ENCODE assay signal across 9 cellular contexts in the genomic region with DNA sequence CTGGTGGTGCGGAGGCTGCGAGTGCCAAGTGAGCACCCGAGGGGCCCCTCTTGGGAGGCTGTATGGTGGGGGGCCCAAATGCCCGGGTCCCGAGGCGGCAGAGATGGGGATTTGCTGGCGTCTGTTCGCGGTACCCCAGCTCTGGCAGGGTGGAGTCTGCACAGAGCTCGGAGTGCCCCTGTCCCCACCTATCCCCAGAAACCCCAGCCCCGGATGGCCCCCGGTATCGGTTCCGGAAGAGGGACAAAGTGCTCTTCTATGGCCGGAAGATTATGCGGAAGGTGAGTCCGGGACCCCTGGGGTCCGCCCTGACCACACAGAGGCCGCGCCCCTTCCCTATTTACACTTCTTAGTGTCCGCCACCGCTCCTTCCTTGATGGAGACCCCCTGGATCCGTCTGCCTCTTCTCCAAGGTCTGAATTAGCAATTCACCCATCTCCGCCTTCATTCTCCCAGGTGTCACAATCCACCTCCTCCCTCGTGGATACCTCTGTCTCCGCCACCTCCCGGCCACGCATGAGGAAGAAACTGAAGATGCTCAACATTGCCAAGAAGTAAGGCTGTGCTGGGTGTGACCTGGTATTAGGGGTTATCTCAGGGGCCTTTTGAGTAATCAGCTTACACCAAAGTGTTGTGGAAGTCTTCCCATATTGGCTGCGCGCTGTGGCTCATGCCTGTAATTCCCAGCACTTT. TPM values are rescaled to one million over a fixed set of nuclear protein-coding genes. Genes with fewer than 3 reads are reported as not detected.
A peak's percentile ranks its signal among the peaks of the same experiment; 100 is the strongest.
DNase-seq lines count a peak whose midpoint lies in the region; ATAC-seq, FAIRE-seq and TF ChIP-seq lines count a peak whose summit lies in the region.
"Had no signal": no experiment of that assay in that cellular context is flagged by ENCODE, and none has a peak within 500 bp of the region (broad histone marks: within the 10 kb centered on the region; RNA-seq: fewer than 3 reads in every experiment).

No MANE protein-coding gene starts in this region.

- H3K4me3 ChIP-seq in HUES6 (ENCODE audit: low read depth, low read length) (peak overlapping the region; percentile 98), mucosa of descending colon (peak overlapping the region; percentile 73)

- H3K9ac ChIP-seq in HUES6 (ENCODE audit: low read length), result peak overlapping the region; percentile 77

- TSS peak; percentile 20 for BruUV-seq in Calu3 (replicated peaks; lab: Mats Ljungman, UMichigan)

- H3K27ac Mint-ChIP-seq in Calu3 (ENCODE audit: unreplicated experiment), result peak overlapping the region; percentile 66

- no peaks in the 10 kb centered on the region for H3K9me3 ChIP-seq in HUES6 (ENCODE audit: control insufficient read depth, insufficient read depth, low read depth, low read length)
- no peaks in the 10 kb centered on the region for H3K9me3 ChIP-seq in mucosa of descending colon

- no peak for FAIRE-seq in GM19239 (lab: Jason Lieb, UNC)

- peak overlapping the region; percentile 85 for H3K4me3 Mint-ChIP-seq in Calu3 (ENCODE audit: low read depth, unreplicated experiment)

- H3K27me3 Mint-ChIP-seq in Calu3 (ENCODE audit: unreplicated experiment), result no peaks in the 10 kb centered on the region

- H3K9me3 Mint-ChIP-seq in Calu3 (ENCODE audit: low read depth, unreplicated experiment), result no peaks in the 10 kb centered on the region

- no peak for ATAC-seq in mucosa of descending colon

- H3K27me3 ChIP-seq in HUES6 (ENCODE audit: control insufficient read depth, insufficient read depth, low read length), result no peaks in the 10 kb centered on the region

- peaks cover 27% of the 10 kb centered on the region for H3K36me3 Mint-ChIP-seq in Calu3 (ENCODE audit: insufficient read depth, unreplicated experiment)

- H3K36me3 ChIP-seq in HUES6 (ENCODE audit: control insufficient read depth, insufficient read depth, low read length), result peaks cover 24% of the 10 kb centered on the region
- H3K36me3 ChIP-seq in mucosa of descending colon (ENCODE audit: low read depth), result no peaks in the 10 kb centered on the region

- H3K27ac ChIP-seq in HUES6 (ENCODE audit: low read depth, low read length) (0 out of 2 replicates have a peak overlapping the region, but pooled peaks have one; percentile 20), caudate nucleus (ENCODE audit: low read depth, low read length) (peak overlapping the region; percentile 97)

- H3K4me1 ChIP-seq in HUES6 (ENCODE audit: control insufficient read depth, insufficient read depth, low read length), result no peaks in the 10 kb centered on the region
- H3K4me1 ChIP-seq in mucosa of descending colon (ENCODE audit: low read depth), result peaks cover 6% of the 10 kb centered on the region

- TF ChIP-seq CTCF in Calu3 (IDR thresholded peaks at IDR 0.05; ENCODE audit: unreplicated experiment) (no peak), mucosa of descending colon (IDR thresholded peaks at IDR 0.05) (no peak)

- intact Hi-C loops in Calu3 (cut with micrococcal nuclease; ENCODE audit: unreplicated experiment), result no loop called here
- intact Hi-C loops in mucosa of descending colon (cut with DNase I, micrococcal nuclease), result no loop called here

- H3K4me1 Mint-ChIP-seq in Calu3 (ENCODE audit: low read depth, unreplicated experiment), result no peaks in the 10 kb centered on the region

- CTCF ChIA-PET in Calu3 (lab: Charles Lee), result no interaction called here

- no peak for DNase-seq in Calu3
- peak in 19 of 61 donors; percentile 4 to 49 (median 18) for DNase-seq in caudate nucleus (lab: John Stamatoyannopoulos, UW)
- DNase-seq in mucosa of descending colon, result peak in 1 of 3 donors; percentile 35
- DNase-seq in KG1 (lab: John Stamatoyannopoulos, UW), result no peak
- no peak for DNase-seq in SHP77 (lab: John Stamatoyannopoulos, UW)
- DNase-seq in GM19239 (ENCODE audit: insufficient read length, low spot score), result no peak
- DNase-seq in DMS114 treated with DMSO at 0.1 percent for 48 hours (lab: John Stamatoyannopoulos, UW; ENCODE audit: unreplicated experiment), result no peak

RNA-seq across cellular contexts. Expression of a gene that starts 0.6 kb away (rescaled TPM):
- total RNA-seq in Calu3 (2022) (51.3 and 60.1 TPM in 2 replicates), mucosa of descending colon (100 to 1,000 TPM in 2 of 3 donors, 10 to 100 TPM in 1; 85.7 to 136 (median 121) TPM)

RNA-seq across cellular contexts. Expression of a gene that starts 13.7 kb away (rescaled TPM):
- 13.1 TPM in 2 replicates for total RNA-seq in Calu3 (2022)
- total RNA-seq in mucosa of descending colon, result 10 to 100 TPM; 29.5 to 40.1 (median 31.7) TPM

RNA-seq across cellular contexts. Expression of a gene that starts 20.2 kb away (rescaled TPM):
- total RNA-seq in Calu3 (2022), result 22.6 and 23.8 TPM in 2 replicates
- 10 to 100 TPM; 31.7 to 88.8 (median 42.1) TPM for total RNA-seq in mucosa of descending colon

RNA-seq across cellular contexts. Expression of a gene that starts 47.3 kb away (rescaled TPM):
- 1.3 and 3.4 TPM in 2 replicates for total RNA-seq in Calu3 (2022)
- total RNA-seq in mucosa of descending colon, result 1 to 10 TPM; 4.0 to 9.5 (median 8.1) TPM

RNA-seq across cellular contexts. Expression of a gene that starts 59.5 kb away (rescaled TPM):
- total RNA-seq in Calu3 (2022), result 26.0 and 30.3 TPM in 2 replicates
- 10 to 100 TPM; 25.3 to 60.5 (median 41.2) TPM for total RNA-seq in mucosa of descending colon
- total RNA-seq: LHCN-M2 had no signal
